In the genomic region with DNA sequence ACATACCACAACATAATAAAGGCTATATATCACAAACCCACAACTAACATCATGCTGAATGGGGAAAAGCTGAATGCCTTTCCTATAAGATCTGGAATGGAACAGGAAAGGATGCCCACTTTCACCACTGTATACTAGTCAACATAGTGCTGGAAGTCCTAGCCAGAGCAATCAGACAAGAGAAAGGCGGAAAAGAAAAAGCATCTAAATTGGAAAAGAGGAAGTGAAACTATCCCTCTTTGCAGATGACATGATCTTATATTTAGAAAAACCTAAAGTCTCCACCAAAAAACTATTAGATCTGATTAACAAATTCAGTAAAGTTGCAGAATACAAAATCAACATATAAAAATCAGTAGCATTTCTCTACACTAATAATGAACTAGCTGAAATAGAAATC, we compare ENCODE assay signal across 20 cellular contexts.
"Had no signal": no experiment of that assay in that cellular context is flagged by ENCODE, and none has a peak within 500 bp of the region (broad histone marks: within the 10 kb centered on the region; RNA-seq: fewer than 3 reads in every experiment).

No MANE protein-coding gene starts in this region.

- ATAC-seq: activated CD8-positive, alpha-beta T cell treated with anti-CD3 and anti-CD28 coated beads for 36 hours; activated naive CD4-positive, alpha-beta T cell treated with anti-CD3 and anti-CD28 coated beads, Interleukin-2, amount 50 U/mL, for 72 hours; heart right ventricle; left cardiac atrium; natural killer cell treated with Interleukin-12 subunit alpha and Interleukin-12 subunit beta and Interleukin-15 and Interleukin-18, amount 100 ng/mL, for 72 hours; pancreas; psoas muscle; stimulated activated naive CD8-positive, alpha-beta T cell treated with anti-CD3 and anti-CD28 coated beads, Interleukin-15, Interleukin-2, amounts not matched to agents 100 U/mL and 50 U/mL, for 24 hours had no signal

- H3K9me3 ChIP-seq: heart right ventricle, pancreas, psoas muscle, right atrium auricular region, spleen, upper lobe of left lung had no signal

- DNase-seq: activated CD4-positive, alpha-beta T cell treated with anti-CD3 and anti-CD28 coated beads, Interleukin-2, amount 10 ng/mL, durations not matched to agents 7 days and 5 days; activated CD4-positive, CD25-positive, alpha-beta regulatory T cell treated with anti-CD3 and anti-CD28 coated beads, Interleukin-2, amount 50 U/mL, for 72 hours; activated CD8-positive, alpha-beta T cell treated with anti-CD3 and anti-CD28 coated beads for 36 hours; activated T-cell treated with anti-CD3 and anti-CD28 coated beads, Interleukin-2, amount 50 U/mL, for 1 hour; aorta; effector CD4-positive, alpha-beta T cell; heart right ventricle; islet precursor cell; left cardiac atrium; midbrain; pancreas; psoas muscle; spleen; stimulated activated CD4-positive, alpha-beta T cell treated with anti-CD3 and anti-CD28 coated beads, Interleukin-4, amount 100 ng/mL, for 4 hours; stimulated activated naive CD8-positive, alpha-beta T cell treated with anti-CD3 and anti-CD28 coated beads, Interleukin-15, Interleukin-2, amounts not matched to agents 100 U/mL and 50 U/mL, for 24 hours; upper lobe of left lung had no signal

- H3K4me1 ChIP-seq: heart right ventricle, pancreas, psoas muscle, right atrium auricular region, spleen, upper lobe of left lung had no signal

- H3K4me3 ChIP-seq: heart right ventricle, pancreas, psoas muscle, right atrium auricular region, spleen, upper lobe of left lung had no signal

- H3K27ac ChIP-seq: heart right ventricle, pancreas, psoas muscle, right atrium auricular region, spleen, upper lobe of left lung had no signal

- H3K36me3 ChIP-seq: heart right ventricle, pancreas, right atrium auricular region, spleen, upper lobe of left lung had no signal

- FAIRE-seq: endometrium, pancreas had no signal

- H3K27me3 ChIP-seq: heart right ventricle, pancreas, right atrium auricular region, spleen, upper lobe of left lung had no signal
